ENCODE assay signal across 1 cellular context in genomic region chr16:81778231-81778630, GRCh38.
TF ChIP-seq lines count a peak whose summit lies in the region.

No MANE protein-coding gene starts in this region.

TF ChIP-seq in H1, 55 proteins besides CTCF, POLR2A, EP300 and RAD21:
- TF ChIP-seq, protein P1, sequence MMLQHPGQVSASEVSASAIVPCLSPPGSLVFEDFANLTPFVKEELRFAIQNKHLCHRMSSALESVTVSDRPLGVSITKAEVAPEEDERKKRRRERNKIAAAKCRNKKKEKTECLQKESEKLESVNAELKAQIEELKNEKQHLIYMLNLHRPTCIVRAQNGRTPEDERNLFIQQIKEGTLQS (IDR thresholded peaks at IDR 0.05; ENCODE audit: insufficient read depth, low read depth, low read length), result no peak
- TF ChIP-seq CREB1 (IDR thresholded peaks at IDR 0.05), result no peak
- TF ChIP-seq GTF2F1 (IDR thresholded peaks at IDR 0.05; ENCODE audit: borderline replicate concordance, low read depth, low read length), result no peak
